In genomic region chr15:90907838-90908507, GRCh38 we compare ENCODE assay signal across 1 cellular context.
TF ChIP-seq lines count a peak whose summit lies in the region.

No MANE protein-coding gene starts in this region.

TF ChIP-seq in K562, 482 proteins besides CTCF, POLR2A, EP300 and RAD21:
- TF ChIP-seq ZNF263 (CRISPR knock-in tag; IDR thresholded peaks at IDR 0.05; ENCODE audit: borderline replicate concordance) (no peak), ZNF609 (CRISPR knock-in tag; IDR thresholded peaks at IDR 0.05; ENCODE audit: borderline replicate concordance) (no peak), ZNF449 (CRISPR knock-in tag; IDR thresholded peaks at IDR 0.05) (no peak), PHF8 (IDR thresholded peaks at IDR 0.05; ENCODE audit: borderline replicate concordance, low read length) (no peak), PATZ1 (CRISPR knock-in tag; IDR thresholded peaks at IDR 0.05; ENCODE audit: borderline replicate concordance) (no peak)
TF ChIP-seq in K562: peak in this region for 0.
